In the genomic region with DNA sequence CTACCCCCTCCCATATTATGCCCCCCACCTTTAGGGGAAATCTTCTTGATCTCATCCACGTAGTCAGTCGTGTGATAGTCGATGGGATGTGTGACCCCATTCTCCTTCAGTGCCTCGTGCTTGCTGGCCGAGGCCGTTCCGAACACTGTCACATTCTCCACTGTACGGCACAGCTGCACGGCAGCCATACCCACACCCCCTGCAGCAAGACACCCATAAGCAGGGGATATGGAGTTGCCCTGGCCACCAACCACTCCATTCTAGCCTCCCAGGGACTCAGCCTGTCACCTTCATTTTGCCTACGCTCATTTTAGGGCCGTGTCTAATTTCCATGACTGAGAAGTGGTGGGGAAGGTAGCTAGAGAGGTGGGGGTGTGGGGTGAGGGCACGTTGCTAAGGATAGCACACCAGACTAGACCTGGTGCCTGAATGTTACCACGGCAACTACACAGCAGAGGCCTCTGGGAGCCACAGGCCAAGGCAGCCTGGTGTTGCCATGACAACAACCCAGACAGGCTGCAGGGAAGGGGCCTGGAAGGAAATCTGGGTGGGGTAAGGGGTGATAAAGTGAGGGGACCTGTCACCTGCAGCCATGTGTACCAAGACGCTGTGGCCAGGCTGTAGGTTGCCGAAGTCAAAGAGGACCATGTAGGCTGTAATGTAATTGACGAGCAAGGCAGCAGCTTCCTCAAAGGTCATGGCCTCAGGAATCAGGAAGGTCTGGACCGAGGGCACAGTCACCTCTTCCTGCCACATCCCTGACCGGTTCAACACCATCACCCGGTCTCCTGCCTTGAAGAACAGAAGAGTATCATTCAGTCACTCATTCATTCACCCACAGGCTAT, we compare ENCODE assay signal across 8 cellular contexts.
A peak's percentile ranks its signal among the peaks of the same experiment; 100 is the strongest.
DNase-seq lines count a peak whose midpoint lies in the region; ATAC-seq lines count a peak whose summit lies in the region.

No MANE protein-coding gene starts in this region.

- ATAC-seq in HG03095 (IDR thresholded peaks at IDR 0.05; ENCODE audit: unreplicated experiment) (no peak), GM18858 (IDR thresholded peaks at IDR 0.05; ENCODE audit: unreplicated experiment) (no peak)

- DNase-seq in NCI-H82 (lab: John Stamatoyannopoulos, UW) (peak; percentile 33), NCI-H82 treated with DMSO at 0.1 percent for 48 hours (lab: John Stamatoyannopoulos, UW; ENCODE audit: unreplicated experiment) (no peak), NCI-H2081 (lab: John Stamatoyannopoulos, UW) (peak; percentile 41 to 55), ecto neural progenitor cell (ENCODE audit: low spot score) (peak; percentile 88), retina (peak; percentile 69), globus pallidus (ENCODE audit: low spot score) (no peak)

Comparison
In these comparisons a context has a peak if more than half of its experiments do, and no peak if none do; other contexts are left out.
1. DNase-seq: peak in NCI-H82 (single experiment), NCI-H2081 (2 of 2), ecto neural progenitor cell (single experiment) and retina (single experiment); none in NCI-H82 treated with DMSO at 0.1 percent for 48 hours (single experiment) and globus pallidus (single experiment).